ENCODE assay signal across 8 cellular contexts in genomic region chr4:2418652-2419571, GRCh38. TPM values are rescaled to one million over a fixed set of nuclear protein-coding genes. Genes with fewer than 3 reads are reported as not detected.
DNase-seq lines count a peak whose midpoint lies in the region; ATAC-seq and TF ChIP-seq lines count a peak whose summit lies in the region.

Gene CFAP99 (plus strand): TSS chr4:2418955.

- no peak for TF ChIP-seq POLR2A in suprapubic skin (IDR thresholded peaks at IDR 0.05)

- peaks cover 26% of the 10 kb centered on the region for H3K27me3 ChIP-seq in suprapubic skin

- peak; percentile 55 for DNase-seq in GM04503 (ENCODE audit: low read depth)
- peak; percentile 89 for DNase-seq in NCI-H1048 (lab: John Stamatoyannopoulos, UW)
- DNase-seq in SK-N-DZ (ENCODE audit: low spot score) = peak; percentile 90
- DNase-seq in activated naive CD4-positive, alpha-beta T cell treated with anti-CD3 and anti-CD28 coated beads, Interleukin-2, amount 50 U/mL, for 16 hours = peak; percentile 98
- DNase-seq in glomerular visceral epithelial cell (ENCODE audit: extremely low spot score) = peak; percentile 94
- peak; percentile 96 for DNase-seq in occipital lobe (lab: John Stamatoyannopoulos, UW)
- peak; percentile 98 for DNase-seq in suprapubic skin (ENCODE audit: low spot score in 2 of 2)

- no peak for TF ChIP-seq CTCF in suprapubic skin (IDR thresholded peaks at IDR 0.05)

- ATAC-seq in HG02571 (IDR thresholded peaks at IDR 0.05; ENCODE audit: unreplicated experiment) = peak; percentile 89

- no peak for TF ChIP-seq EP300 in suprapubic skin (IDR thresholded peaks at IDR 0.05)

- peak within 1 kb of the TSS; percentile 71 for H3K4me3 ChIP-seq in suprapubic skin

- H3K27ac ChIP-seq in suprapubic skin = peak within 1 kb of the TSS; percentile 43

- peaks cover 35% of the 10 kb centered on the region for H3K4me1 ChIP-seq in suprapubic skin

- no peaks in the 10 kb centered on the region for H3K9me3 ChIP-seq in suprapubic skin

- WGBS in suprapubic skin = under 1% methylated on average over 37 of the region's 94 CpGs

- H3K36me3 ChIP-seq in suprapubic skin = no peaks in the 10 kb centered on the region

RNA-seq across cellular contexts. Expression of gene CFAP99, which starts in this region (rescaled TPM):
- not detected in 2 replicates for polyA plus RNA-seq in SK-N-DZ (2014; cell fraction: cytosol; rRNA removed)
- not detected in 2 replicates for polyA plus RNA-seq in SK-N-DZ (2014; cell fraction: nucleus; rRNA removed)
- not detected for total RNA-seq in occipital lobe
- not detected for total RNA-seq in suprapubic skin

Comparison
In these comparisons a context has a peak if more than half of its experiments do, and no peak if none do; other contexts are left out.
1. Peak in every context shown above with its lines: DNase-seq, ATAC-seq, H3K4me3 ChIP-seq and H3K27ac ChIP-seq.
2. Peak in DNase-seq in occipital lobe; RNA of the gene not detected or under 1 TPM.
3. Peak in DNase-seq, H3K4me3 ChIP-seq and H3K27ac ChIP-seq in suprapubic skin; RNA of the gene not detected or under 1 TPM.